In genomic region chr19:46426035-46426505, GRCh38 we compare ENCODE assay signal across 1 cellular context.
TF ChIP-seq lines count a peak whose summit lies in the region.

No MANE protein-coding gene starts in this region.

TF ChIP-seq in SK-N-SH treated with all-trans-retinoic acid at 6 μM for 48 hours, 23 proteins besides CTCF, POLR2A, EP300 and RAD21 (continued from another document):
- TF ChIP-seq, protein P1, sequence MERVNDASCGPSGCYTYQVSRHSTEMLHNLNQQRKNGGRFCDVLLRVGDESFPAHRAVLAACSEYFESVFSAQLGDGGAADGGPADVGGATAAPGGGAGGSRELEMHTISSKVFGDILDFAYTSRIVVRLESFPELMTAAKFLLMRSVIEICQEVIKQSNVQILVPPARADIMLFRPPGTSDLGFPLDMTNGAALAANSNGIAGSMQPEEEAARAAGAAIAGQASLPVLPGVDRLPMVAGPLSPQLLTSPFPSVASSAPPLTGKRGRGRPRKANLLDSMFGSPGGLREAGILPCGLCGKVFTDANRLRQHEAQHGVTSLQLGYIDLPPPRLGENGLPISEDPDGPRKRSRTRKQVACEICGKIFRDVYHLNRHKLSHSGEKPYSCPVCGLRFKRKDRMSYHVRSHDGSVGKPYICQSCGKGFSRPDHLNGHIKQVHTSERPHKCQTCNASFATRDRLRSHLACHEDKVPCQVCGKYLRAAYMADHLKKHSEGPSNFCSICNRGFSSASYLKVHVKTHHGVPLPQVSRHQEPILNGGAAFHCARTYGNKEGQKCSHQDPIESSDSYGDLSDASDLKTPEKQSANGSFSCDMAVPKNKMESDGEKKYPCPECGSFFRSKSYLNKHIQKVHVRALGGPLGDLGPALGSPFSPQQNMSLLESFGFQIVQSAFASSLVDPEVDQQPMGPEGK (CRISPR knock-in tag; IDR thresholded peaks at IDR 0.05; ENCODE audit: borderline replicate concordance): no peak
- TF ChIP-seq POU6F1 (CRISPR knock-in tag; IDR thresholded peaks at IDR 0.05; ENCODE audit: borderline replicate concordance, low read depth) (no peak), ISL1 (CRISPR knock-in tag; IDR thresholded peaks at IDR 0.05) (no peak), ZFP3 (CRISPR knock-in tag; IDR thresholded peaks at IDR 0.05) (no peak), ZNF565 (CRISPR knock-in tag; conservative IDR thresholded peaks at IDR 0.05; ENCODE audit: low read depth) (no peak), ZC3H10 (CRISPR knock-in tag; IDR thresholded peaks at IDR 0.05) (no peak)
- TF ChIP-seq, protein P2, sequence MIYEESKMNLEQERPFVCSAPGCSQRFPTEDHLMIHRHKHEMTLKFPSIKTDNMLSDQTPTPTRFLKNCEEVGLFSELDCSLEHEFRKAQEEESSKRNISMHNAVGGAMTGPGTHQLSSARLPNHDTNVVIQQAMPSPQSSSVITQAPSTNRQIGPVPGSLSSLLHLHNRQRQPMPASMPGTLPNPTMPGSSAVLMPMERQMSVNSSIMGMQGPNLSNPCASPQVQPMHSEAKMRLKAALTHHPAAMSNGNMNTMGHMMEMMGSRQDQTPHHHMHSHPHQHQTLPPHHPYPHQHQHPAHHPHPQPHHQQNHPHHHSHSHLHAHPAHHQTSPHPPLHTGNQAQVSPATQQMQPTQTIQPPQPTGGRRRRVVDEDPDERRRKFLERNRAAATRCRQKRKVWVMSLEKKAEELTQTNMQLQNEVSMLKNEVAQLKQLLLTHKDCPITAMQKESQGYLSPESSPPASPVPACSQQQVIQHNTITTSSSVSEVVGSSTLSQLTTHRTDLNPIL (CRISPR knock-in tag; IDR thresholded peaks at IDR 0.05; ENCODE audit: low read depth): no peak
